ENCODE assay signal across 33 cellular contexts in genomic region chr3:146537603-146538002, GRCh38. TPM values are rescaled to one million over a fixed set of nuclear protein-coding genes. Genes with fewer than 3 reads are reported as not detected.
A peak's percentile ranks its signal among the peaks of the same experiment; 100 is the strongest.
DNase-seq lines count a peak whose midpoint lies in the region; ATAC-seq and TF ChIP-seq lines count a peak whose summit lies in the region.
"Had no signal": no experiment of that assay in that cellular context is flagged by ENCODE, and none has a peak within 500 bp of the region (broad histone marks: within the 10 kb centered on the region; RNA-seq: fewer than 3 reads in every experiment).

No MANE protein-coding gene starts in this region.

- H3K4me1 ChIP-seq in right cardiac atrium (ENCODE audit: control insufficient read depth, insufficient read depth, low read length) (peaks cover 6% of the 10 kb centered on the region), right atrium auricular region (peaks cover 0 to 44% of the 10 kb centered on the region in 2 donors), endodermal cell (ENCODE audit: control insufficient read depth, insufficient read depth, low read length) (peaks cover 9% of the 10 kb centered on the region), gastrocnemius medialis (peaks cover 6 to 7% of the 10 kb centered on the region in 2 donors), SJCRH30 (peaks cover under 1% of the 10 kb centered on the region; the same call in 1 of the 2 replicates)
- H3K4me1 ChIP-seq: BE2C, neural progenitor cell, parathyroid adenoma had no signal

- ATAC-seq in right cardiac atrium (no peak), T-helper 17 cell (no peak), gastrocnemius medialis (no peak), HG03175 (IDR thresholded peaks at IDR 0.05; ENCODE audit: unreplicated experiment) (no peak), GM19328 (IDR thresholded peaks at IDR 0.05; ENCODE audit: unreplicated experiment) (no peak)
- ATAC-seq: activated T-helper 17 cell treated with anti-CD3 and anti-CD28 coated beads, Interleukin-2, amount 50 U/mL, for 72 hours; left lobe of liver had no signal

- H3K4me3 Mint-ChIP-seq in T-helper 17 cell (no peak overlapping the region), endodermal cell (peak overlapping the region; percentile 8)
- H3K4me3 Mint-ChIP-seq: activated CD4-positive, alpha-beta memory T cell treated with anti-CD3 and anti-CD28 coated beads, Interleukin-2, amount 10 ng/mL, durations not matched to agents 7 days and 5 days; activated naive CD4-positive, alpha-beta T cell treated with anti-CD3 and anti-CD28 coated beads, Interleukin-2, amount 10 ng/mL, durations not matched to agents 7 days and 5 days; activated T-helper 17 cell treated with anti-CD3 and anti-CD28 coated beads, Interleukin-2, amount 50 U/mL, for 72 hours; memory B cell; neural progenitor cell had no signal

- 69% methylated on average over 3 of the region's 3 CpGs for WGBS in right cardiac atrium
- 97% methylated on average over 3 of the region's 3 CpGs; no CpG with 5 or more reads in 1 of the 2 experiments for WGBS in endodermal cell (ENCODE audit: insufficient coverage in 1 of 2, insufficient read length in 1 of 2), 2 experiments

- peak overlapping the region; percentile 45 for H3K27ac ChIP-seq in right cardiac atrium (ENCODE audit: low read length)
- peak overlapping the region in 1 of 2 donors; percentile 44 for H3K27ac ChIP-seq in right atrium auricular region
- H3K27ac ChIP-seq in endodermal cell (ENCODE audit: low read depth, low read length): no peak overlapping the region
- peak overlapping the region; percentile 4 to 53 (median 20) for H3K27ac ChIP-seq in gastrocnemius medialis
- H3K27ac ChIP-seq in SJCRH30: no peak overlapping the region
- H3K27ac ChIP-seq: neural progenitor cell, parathyroid adenoma had no signal

- H3K36me3 ChIP-seq in right atrium auricular region: no peaks in the 10 kb centered on the region
- H3K36me3 ChIP-seq in endodermal cell (ENCODE audit: control insufficient read depth, insufficient read depth, low read length): peaks cover 93% of the 10 kb centered on the region
- H3K36me3 ChIP-seq in gastrocnemius medialis: no peaks in the 10 kb centered on the region
- H3K36me3 ChIP-seq in SJCRH30: peaks cover 22% of the 10 kb centered on the region
- H3K36me3 ChIP-seq: BE2C, neural progenitor cell had no signal

- no peak overlapping the region for H3K4me3 ChIP-seq in right cardiac atrium (ENCODE audit: low read length)
- no peak overlapping the region for H3K4me3 ChIP-seq in right atrium auricular region
- H3K4me3 ChIP-seq in endodermal cell (ENCODE audit: low read length): peak overlapping the region; percentile 74
- H3K4me3 ChIP-seq in gastrocnemius medialis: no peak overlapping the region
- H3K4me3 ChIP-seq in SJCRH30: no peak overlapping the region
- H3K4me3 ChIP-seq: esophagus squamous epithelium, neural progenitor cell, spleen, tibial nerve had no signal

- TF ChIP-seq CTCF in right atrium auricular region (IDR thresholded peaks at IDR 0.05) (no peak), endodermal cell (conservative IDR thresholded peaks at IDR 0.05) (no peak), gastrocnemius medialis (IDR thresholded peaks at IDR 0.05 in 4 of 5, conservative IDR thresholded peaks at IDR 0.05 in 1 of 5) (no peak)

- no peaks in the 10 kb centered on the region for H3K27me3 ChIP-seq in right cardiac atrium (ENCODE audit: control insufficient read depth, insufficient read depth)
- no peaks in the 10 kb centered on the region for H3K27me3 ChIP-seq in right atrium auricular region
- H3K27me3 ChIP-seq in endodermal cell (ENCODE audit: control insufficient read depth, insufficient read depth, low read length, poor library complexity, severe bottlenecking): no peaks in the 10 kb centered on the region
- no peaks in the 10 kb centered on the region for H3K27me3 ChIP-seq in gastrocnemius medialis
- H3K27me3 ChIP-seq in SJCRH30: no peaks in the 10 kb centered on the region
- H3K27me3 ChIP-seq: BE2C, esophagus squamous epithelium, neural progenitor cell, spleen, tibial nerve had no signal

- no peak for TF ChIP-seq POLR2A in gastrocnemius medialis (IDR thresholded peaks at IDR 0.05)

- intact Hi-C loops in right cardiac atrium (cut with DNase I) (no loop called here), gastrocnemius medialis (cut with DNase I; ENCODE audit: low total_unique reads) (no loop called here)

- H3K27ac Mint-ChIP-seq in T-helper 17 cell (peak overlapping the region; percentile 56), endodermal cell (peak overlapping the region; percentile 56)
- H3K27ac Mint-ChIP-seq: activated CD4-positive, alpha-beta memory T cell treated with anti-CD3 and anti-CD28 coated beads, Interleukin-2, amount 10 ng/mL, durations not matched to agents 7 days and 5 days; activated naive CD4-positive, alpha-beta T cell treated with anti-CD3 and anti-CD28 coated beads, Interleukin-2, amount 10 ng/mL, durations not matched to agents 7 days and 5 days; activated T-helper 17 cell treated with anti-CD3 and anti-CD28 coated beads, Interleukin-2, amount 50 U/mL, for 72 hours; memory B cell; neural progenitor cell; T-helper 1 cell treated with Interleukin-12 subunit alpha and Interleukin-12 subunit beta and Interleukin-4 antibody, amounts not matched to agents 30 μg/mL and 1 μg/mL, for 36 hours had no signal

- DNase-seq in right cardiac atrium (no peak), right atrium auricular region (ENCODE audit: low spot score) (no peak), T-helper 17 cell (no peak), endodermal cell (no peak), gastrocnemius medialis (no peak), SJCRH30 (no peak)
- DNase-seq: activated CD4-positive, alpha-beta memory T cell treated with anti-CD3 and anti-CD28 coated beads, Interleukin-2, amount 10 ng/mL, durations not matched to agents 7 days and 5 days; activated naive CD4-positive, alpha-beta T cell treated with anti-CD3 and anti-CD28 coated beads, Interleukin-2, amount 10 ng/mL, durations not matched to agents 7 days and 5 days; anterior cingulate cortex; BE2C; CD8-positive, alpha-beta memory T cell; DMS153; esophagus squamous epithelium; HCEC 1CT; immature natural killer cell; MV-4-11; NCI-H1436; NCI-H2081; NCI-H2227 treated with DMSO at 0.1 percent for 48 hours; NCI-H526; NK-92 treated with Interleukin-12 subunit alpha and Interleukin-12 subunit beta, amount 100 ng/mL, for 24 hours; retina; SK-N-SH; spleen had no signal

- peaks cover 33% of the 10 kb centered on the region for H3K4me1 Mint-ChIP-seq in T-helper 17 cell
- peaks cover 43% of the 10 kb centered on the region for H3K4me1 Mint-ChIP-seq in endodermal cell

- peaks cover 20% of the 10 kb centered on the region for H3K9me3 Mint-ChIP-seq in endodermal cell
- H3K9me3 Mint-ChIP-seq: activated CD4-positive, alpha-beta memory T cell treated with anti-CD3 and anti-CD28 coated beads, Interleukin-2, amount 10 ng/mL, durations not matched to agents 7 days and 5 days; activated naive CD4-positive, alpha-beta T cell treated with anti-CD3 and anti-CD28 coated beads, Interleukin-2, amount 10 ng/mL, durations not matched to agents 7 days and 5 days; activated T-helper 17 cell treated with anti-CD3 and anti-CD28 coated beads, Interleukin-2, amount 50 U/mL, for 72 hours; CD8-positive, alpha-beta memory T cell; immature natural killer cell; memory B cell; T-helper 1 cell treated with Interleukin-12 subunit alpha and Interleukin-12 subunit beta and Interleukin-4 antibody, amounts not matched to agents 30 μg/mL and 1 μg/mL, for 36 hours had no signal

- H3K36me3 Mint-ChIP-seq in T-helper 17 cell (ENCODE audit: low read depth) (peaks cover 6% of the 10 kb centered on the region), endodermal cell (ENCODE audit: low read depth) (peaks cover 77% of the 10 kb centered on the region)

- in situ Hi-C loops in gastrocnemius medialis (cut with MboI; ENCODE audit: low sequenced_read_pairs in 4 of 4): no loop called here

- H3K9me3 ChIP-seq in right cardiac atrium (ENCODE audit: control insufficient read depth, low read length) (no peaks in the 10 kb centered on the region), right atrium auricular region (no peaks in the 10 kb centered on the region), T-helper 17 cell (ENCODE audit: control insufficient read depth, low read length, poor library complexity, severe bottlenecking) (no peaks in the 10 kb centered on the region), endodermal cell (ENCODE audit: control insufficient read depth, low read length) (peaks cover 42% of the 10 kb centered on the region), gastrocnemius medialis (no peaks in the 10 kb centered on the region), SJCRH30 (replicated peaks) (no peaks in the 10 kb centered on the region)
- H3K9me3 ChIP-seq: BE2C, esophagus squamous epithelium, SK-N-SH, spleen, tibial nerve had no signal

- H3K27me3 Mint-ChIP-seq in T-helper 17 cell (no peaks in the 10 kb centered on the region), endodermal cell (ENCODE audit: insufficient read depth) (no peaks in the 10 kb centered on the region)
- H3K27me3 Mint-ChIP-seq: activated CD4-positive, alpha-beta memory T cell treated with anti-CD3 and anti-CD28 coated beads, Interleukin-2, amount 10 ng/mL, durations not matched to agents 7 days and 5 days; activated naive CD4-positive, alpha-beta T cell treated with anti-CD3 and anti-CD28 coated beads, Interleukin-2, amount 10 ng/mL, durations not matched to agents 7 days and 5 days; activated T-helper 17 cell treated with anti-CD3 and anti-CD28 coated beads, Interleukin-2, amount 50 U/mL, for 72 hours; CD8-positive, alpha-beta memory T cell; memory B cell had no signal

- H3K9ac ChIP-seq in endodermal cell (ENCODE audit: extremely low read depth, low read length, poor library complexity, severe bottlenecking): no peak overlapping the region
- H3K9ac ChIP-seq: neural progenitor cell, parathyroid adenoma, SK-N-SH had no signal

RNA-seq across cellular contexts. Expression of gene PLSCR1, which starts 6.8 kb away (rescaled TPM):
- 10 to 100 TPM; 29.2 to 66.9 (median 32.8) TPM for total RNA-seq in right cardiac atrium
- polyA plus RNA-seq in right cardiac atrium: 20.8 TPM
- total RNA-seq in right atrium auricular region: 10 to 100 TPM; 42.7 to 43.1 TPM
- total RNA-seq in T-helper 17 cell: 10 to 100 TPM; 14.8 TPM
- total RNA-seq in endodermal cell: 100 to 1,000 TPM; 189 to 250 TPM
- polyA plus RNA-seq in endodermal cell (2013, experiment 1 of 2): 40.4 TPM
- 42.9 TPM for polyA plus RNA-seq in endodermal cell (2013, experiment 2 of 2)
- total RNA-seq in gastrocnemius medialis: 10 to 100 TPM; 12.0 to 28.5 (median 18.2) TPM
- total RNA-seq in SJCRH30 (2014; rRNA removed; shearing (Covaris generic)): 27.8 and 31.7 TPM in 2 replicates

Comparison
In these comparisons a context has a peak if more than half of its experiments do, and no peak if none do; other contexts are left out.
1. H3K27ac ChIP-seq: peak in right cardiac atrium (single experiment) and gastrocnemius medialis (4 of 4); none in endodermal cell (single experiment) and SJCRH30 (single experiment).